In the genomic region with DNA sequence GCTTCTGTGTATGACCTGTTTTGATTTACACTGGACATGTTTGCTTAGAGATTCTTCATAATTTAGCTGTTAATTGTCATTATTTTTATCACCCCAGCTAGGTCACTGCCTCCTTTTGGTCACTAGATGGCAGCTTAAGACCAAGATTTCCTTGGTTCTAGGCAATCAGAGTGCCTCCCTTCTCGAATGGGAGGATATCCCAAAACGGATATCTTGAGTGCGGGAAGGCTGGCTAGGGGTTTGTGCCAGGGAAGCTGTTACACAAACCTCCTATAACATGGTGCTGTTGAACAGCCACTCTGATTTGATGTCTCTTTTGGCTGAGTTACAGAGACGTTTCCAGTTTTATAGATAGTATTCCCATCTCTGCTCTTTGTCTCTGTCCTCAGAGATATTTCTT, we compare ENCODE assay signal across 8 cellular contexts.
DNase-seq lines count a peak whose midpoint lies in the region; ATAC-seq, FAIRE-seq and TF ChIP-seq lines count a peak whose summit lies in the region.

No MANE protein-coding gene starts in this region.

- TF ChIP-seq CTCF in epithelial cell of esophagus (IDR thresholded peaks at IDR 0.05; ENCODE audit: insufficient read depth, low read depth, low read length, missing control alignments), result peak; percentile 86
- TF ChIP-seq CTCF in nephron progenitor cell (IDR thresholded peaks at IDR 0.05), result peak; percentile 85

- H3K4me3 Mint-ChIP-seq in nephron progenitor cell, result no peak overlapping the region
- H3K4me3 Mint-ChIP-seq in activated naive CD8-positive, alpha-beta T cell treated with anti-CD3 and anti-CD28 coated beads, Interleukin-2, amount 50 U/mL, for 24 hours, result no peak overlapping the region

- in situ Hi-C loops in ACHN (cut with HindIII; ENCODE audit: low pct_ligation_motif_present, low pct_unique_long_range_greater_than_20kb, low sequenced_read_pairs), result no loop called here

- no peak overlapping the region for H3K27ac Mint-ChIP-seq in nephron progenitor cell
- H3K27ac Mint-ChIP-seq in activated naive CD8-positive, alpha-beta T cell treated with anti-CD3 and anti-CD28 coated beads, Interleukin-2, amount 50 U/mL, for 24 hours, result no peak overlapping the region

- no peaks in the 10 kb centered on the region for H3K27me3 Mint-ChIP-seq in nephron progenitor cell (ENCODE audit: low read depth, poor library complexity)
- H3K27me3 Mint-ChIP-seq in activated naive CD8-positive, alpha-beta T cell treated with anti-CD3 and anti-CD28 coated beads, Interleukin-2, amount 50 U/mL, for 24 hours, result peaks cover 7% of the 10 kb centered on the region

- no peak for FAIRE-seq in RCC 7860 (lab: Jason Lieb, UNC)

- no peaks in the 10 kb centered on the region for H3K4me1 Mint-ChIP-seq in nephron progenitor cell
- no peaks in the 10 kb centered on the region for H3K4me1 Mint-ChIP-seq in activated naive CD8-positive, alpha-beta T cell treated with anti-CD3 and anti-CD28 coated beads, Interleukin-2, amount 50 U/mL, for 24 hours

- ATAC-seq in GM21723 (IDR thresholded peaks at IDR 0.05; ENCODE audit: unreplicated experiment), result peak; percentile 95
- ATAC-seq in activated naive CD8-positive, alpha-beta T cell treated with anti-CD3 and anti-CD28 coated beads, Interleukin-2, amount 50 U/mL, for 24 hours, result no peak

- no peaks in the 10 kb centered on the region for H3K36me3 Mint-ChIP-seq in nephron progenitor cell (ENCODE audit: low read depth)
- peaks cover 2% of the 10 kb centered on the region for H3K36me3 Mint-ChIP-seq in activated naive CD8-positive, alpha-beta T cell treated with anti-CD3 and anti-CD28 coated beads, Interleukin-2, amount 50 U/mL, for 24 hours (ENCODE audit: low read depth)

- peaks cover 2% of the 10 kb centered on the region for H3K9me3 Mint-ChIP-seq in nephron progenitor cell
- H3K9me3 Mint-ChIP-seq in activated naive CD8-positive, alpha-beta T cell treated with anti-CD3 and anti-CD28 coated beads, Interleukin-2, amount 50 U/mL, for 24 hours, result peaks cover 13% of the 10 kb centered on the region

- no peak overlapping the region for H3K4me3 ChIP-seq in epithelial cell of esophagus (ENCODE audit: low read length)

- DNase-seq in ACHN, result peak; percentile 43
- DNase-seq in ELR (ENCODE audit: low read depth), result peak; percentile 72
- DNase-seq in HT1080 (ENCODE audit: low read depth), result peak; percentile 44
- DNase-seq in RCC 7860 (ENCODE audit: low spot score), result peak; percentile 22
- DNase-seq in epithelial cell of esophagus (ENCODE audit: low read depth), result peak; percentile 61
- DNase-seq in nephron progenitor cell, result peak; percentile 29
- no peak for DNase-seq in activated naive CD8-positive, alpha-beta T cell treated with anti-CD3 and anti-CD28 coated beads, Interleukin-2, amount 50 U/mL, for 24 hours
